8 cellular contexts compared by ENCODE assay signal in genomic region chr11:66408488-66409214, GRCh38. TPM values are rescaled to one million over a fixed set of nuclear protein-coding genes. Genes with fewer than 3 reads are reported as not detected.
DNase-seq lines count a peak whose midpoint lies in the region; TF ChIP-seq lines count a peak whose summit lies in the region.

No MANE protein-coding gene starts in this region.

- no peak overlapping the region for H3K4me3 Mint-ChIP-seq in endothelial cell (ENCODE audit: unreplicated experiment)

- peak overlapping the region; percentile 59; the same call in 1 of the 2 replicates for H3K27ac ChIP-seq in HUES6 (ENCODE audit: low read depth, low read length)
- peak overlapping the region; percentile 76 for H3K27ac ChIP-seq in mesodermal cell (ENCODE audit: low read depth, low read length, severe bottlenecking)

- peaks cover 33% of the 10 kb centered on the region for H3K27me3 ChIP-seq in HUES6 (ENCODE audit: control insufficient read depth, insufficient read depth, low read length)
- peaks cover 6% of the 10 kb centered on the region for H3K27me3 ChIP-seq in NT2/D1 (ENCODE audit: insufficient read depth, insufficient read length)

- H3K4me1 Mint-ChIP-seq in endothelial cell (ENCODE audit: unreplicated experiment), result no peaks in the 10 kb centered on the region

- H3K9me3 ChIP-seq in HUES6 (ENCODE audit: control insufficient read depth, insufficient read depth, low read depth, low read length), result no peaks in the 10 kb centered on the region
- no peaks in the 10 kb centered on the region for H3K9me3 ChIP-seq in NT2/D1 (ENCODE audit: insufficient read depth, low read length)
- no peaks in the 10 kb centered on the region for H3K9me3 ChIP-seq in mesodermal cell (ENCODE audit: control insufficient read depth, low read length)

- H3K36me3 Mint-ChIP-seq in endothelial cell (ENCODE audit: low read depth, unreplicated experiment), result no peaks in the 10 kb centered on the region

- H3K4me3 ChIP-seq in HUES6 (ENCODE audit: low read depth, low read length) (peak overlapping the region; percentile 68), NT2/D1 (ENCODE audit: insufficient read length, low read depth) (peak overlapping the region; percentile 44), mesodermal cell (ENCODE audit: extremely low read depth, insufficient read depth, low read length, poor library complexity, severe bottlenecking) (peak overlapping the region; percentile 44)

- peak overlapping the region; percentile 57 for H3K9ac ChIP-seq in HUES6 (ENCODE audit: low read length)
- H3K9ac ChIP-seq in NT2/D1 (ENCODE audit: insufficient read length, low read depth), result peak overlapping the region; percentile 65

- H3K4me1 ChIP-seq in HUES6 (ENCODE audit: control insufficient read depth, insufficient read depth, low read length) (peaks cover 12% of the 10 kb centered on the region), NT2/D1 (ENCODE audit: insufficient read depth, insufficient read length) (peaks cover 30% of the 10 kb centered on the region), mesodermal cell (ENCODE audit: control insufficient read depth, insufficient read depth, low read length, poor library complexity, severe bottlenecking) (peaks cover 13% of the 10 kb centered on the region)

- 0 to 3% methylated on average over 24 to 44 of the region's 63 CpGs for WGBS in mesodermal cell (ENCODE audit: insufficient coverage in 2 of 2), 2 experiments

- TF ChIP-seq CTCF in GM12872 (IDR thresholded peaks at IDR 0.05; ENCODE audit: insufficient read depth, low read depth, low read length) (peak; percentile 97), endothelial cell (IDR thresholded peaks at IDR 0.05; ENCODE audit: unreplicated experiment) (peak; percentile 99)

- H3K27me3 Mint-ChIP-seq in endothelial cell (ENCODE audit: unreplicated experiment), result peaks cover 10% of the 10 kb centered on the region

- no peak overlapping the region for H3K27ac Mint-ChIP-seq in endothelial cell (ENCODE audit: unreplicated experiment)

- DNase-seq in NT2/D1 (ENCODE audit: low read depth, low spot score) (peak; percentile 90), endothelial cell (ENCODE audit: low spot score) (peak; percentile 97), cortex of kidney (lab: John Stamatoyannopoulos, UW) (no peak)
- peak; percentile 75 for DNase-seq in activated CD8-positive, alpha-beta memory T cell treated with anti-CD3 and anti-CD28 coated beads, Interleukin-2, amount 50 U/mL, for 1 hour (ENCODE audit: extremely low read depth)
- peak; percentile 98 for DNase-seq in stimulated activated CD8-positive, alpha-beta memory T cell treated with anti-CD3 and anti-CD28 coated beads, Interleukin-15, amount 100 ng/mL, for 24 hours (ENCODE audit: low read depth)

- no peaks in the 10 kb centered on the region for H3K9me3 Mint-ChIP-seq in endothelial cell (ENCODE audit: unreplicated experiment)

- no peaks in the 10 kb centered on the region for H3K36me3 ChIP-seq in HUES6 (ENCODE audit: control insufficient read depth, insufficient read depth, low read length)
- peaks cover 18% of the 10 kb centered on the region for H3K36me3 ChIP-seq in NT2/D1 (ENCODE audit: insufficient read depth, insufficient read length, low read length)
- H3K36me3 ChIP-seq in mesodermal cell (ENCODE audit: control insufficient read depth, insufficient read depth, low read length), result no peaks in the 10 kb centered on the region

RNA-seq across cellular contexts. Expression of gene NPAS4, which starts 12.2 kb away (rescaled TPM):
- not detected for total RNA-seq in endothelial cell (ENCODE audit: unreplicated experiment)
- 0.18 TPM for polyA plus RNA-seq in mesodermal cell (2013, experiment 1 of 2)
- polyA plus RNA-seq in mesodermal cell (2013, experiment 2 of 2), result 0.86 TPM

RNA-seq across cellular contexts. Expression of gene MRPL11, which starts 30.0 kb away (rescaled TPM):
- total RNA-seq in endothelial cell (ENCODE audit: unreplicated experiment), result 73.0 TPM
- polyA plus RNA-seq in mesodermal cell (2013, experiment 1 of 2), result 62.9 TPM
- polyA plus RNA-seq in mesodermal cell (2013, experiment 2 of 2), result 55.4 TPM

RNA-seq across cellular contexts. Expression of gene SLC29A2, which starts 37.1 kb away (rescaled TPM):
- 5.7 TPM for total RNA-seq in endothelial cell (ENCODE audit: unreplicated experiment)
- polyA plus RNA-seq in mesodermal cell (2013, experiment 1 of 2), result 19.0 TPM
- 16.5 TPM for polyA plus RNA-seq in mesodermal cell (2013, experiment 2 of 2)

RNA-seq across cellular contexts. Expression of gene PELI3, which starts 58.1 kb away (rescaled TPM):
- 2.0 TPM for total RNA-seq in endothelial cell (ENCODE audit: unreplicated experiment)
- polyA plus RNA-seq in mesodermal cell (2013, experiment 1 of 2), result 3.6 TPM
- 4.0 TPM for polyA plus RNA-seq in mesodermal cell (2013, experiment 2 of 2)
